Comparison of ENCODE assay signal across 1 cellular context in genomic region chr14:69323266-69323966, GRCh38.
TF ChIP-seq lines count a peak whose summit lies in the region.

No MANE protein-coding gene starts in this region.

TF ChIP-seq in HepG2, 621 proteins besides CTCF, POLR2A, EP300 and RAD21 (continued from another document):
- no peak for TF ChIP-seq HOMEZ (CRISPR knock-in tag; IDR thresholded peaks at IDR 0.05; ENCODE audit: low read depth)
